11 cellular contexts compared by ENCODE assay signal in the genomic region with DNA sequence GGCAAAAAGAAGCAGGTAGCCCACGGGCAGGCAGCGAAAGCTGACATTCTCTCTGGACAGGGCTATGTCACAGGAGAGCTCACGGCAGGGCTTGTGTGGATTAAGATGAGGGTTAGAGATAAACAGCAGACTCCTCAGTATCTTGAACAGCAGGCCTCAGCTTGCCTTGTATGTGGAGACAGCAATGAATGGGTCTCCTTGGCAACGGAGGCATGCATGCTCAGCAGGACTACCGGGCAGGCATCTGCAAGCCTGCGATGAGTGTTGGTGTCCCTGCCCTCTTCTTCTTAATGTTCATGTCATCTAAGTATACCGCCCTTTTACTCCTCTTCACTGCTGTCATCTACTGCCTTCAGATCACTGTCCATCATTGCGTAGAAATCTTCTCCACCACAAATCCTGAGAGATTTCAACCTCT.
A peak's percentile ranks its signal among the peaks of the same experiment; 100 is the strongest.
DNase-seq lines count a peak whose midpoint lies in the region; ATAC-seq and TF ChIP-seq lines count a peak whose summit lies in the region.
"Had no signal": no experiment of that assay in that cellular context is flagged by ENCODE, and none has a peak within 500 bp of the region (broad histone marks: within the 10 kb centered on the region; RNA-seq: fewer than 3 reads in every experiment).

No MANE protein-coding gene starts in this region.

- no peak overlapping the region for H3K4me2 ChIP-seq in PC-9

- peaks cover 21% of the 10 kb centered on the region for H3K4me1 Mint-ChIP-seq in endothelial cell (ENCODE audit: unreplicated experiment)
- peaks cover 48% of the 10 kb centered on the region for H3K4me1 Mint-ChIP-seq in progenitor cell of endocrine pancreas (ENCODE audit: low read depth)

- POLR2A ChIA-PET in PC-9 (lab: Charles Lee; ENCODE audit: unreplicated experiment), result no interaction called here

- H3K27ac Mint-ChIP-seq in endothelial cell (ENCODE audit: unreplicated experiment) (peak overlapping the region; percentile 83), progenitor cell of endocrine pancreas (peak overlapping the region; percentile 44)

- TF ChIP-seq CTCF in endothelial cell (IDR thresholded peaks at IDR 0.05; ENCODE audit: unreplicated experiment) (no peak), progenitor cell of endocrine pancreas (IDR thresholded peaks at IDR 0.05; ENCODE audit: unreplicated experiment) (no peak), PC-9 (conservative IDR thresholded peaks at IDR 0.05) (no peak), body of pancreas (IDR thresholded peaks at IDR 0.05) (no peak)

- intact Hi-C loops in PC-9 (cut with micrococcal nuclease; ENCODE audit: unreplicated experiment) (loop anchor here (5.0 to 10.0 kb wide), 2 partner anchors 164 to 222 kb away; no protein-coding TSS in a partner anchor), body of pancreas (cut with DNase I) (no loop called here)

- 81 to 87% methylated on average over 8 of the region's 8 CpGs for WGBS in body of pancreas, 2 donors

- H3K27ac ChIP-seq in HUES6 (ENCODE audit: low read depth, low read length), result peak overlapping the region; percentile 43; the same call in 1 of the 2 replicates
- H3K27ac ChIP-seq in PC-9, result no peak overlapping the region
- peak overlapping the region in 1 of 4 donors; percentile 33 for H3K27ac ChIP-seq in body of pancreas
- H3K27ac ChIP-seq: left lung, right lobe of liver had no signal

- H3K4me1 ChIP-seq in HUES6 (ENCODE audit: control insufficient read depth, insufficient read depth, low read length) (peaks cover 51% of the 10 kb centered on the region), PC-9 (replicated peaks; ENCODE audit: insufficient read depth) (peaks cover 14% of the 10 kb centered on the region), body of pancreas (peaks cover 15% of the 10 kb centered on the region)
- H3K4me1 ChIP-seq: right lobe of liver had no signal

- H3K9me3 ChIP-seq in HUES6 (ENCODE audit: control insufficient read depth, insufficient read depth, low read depth, low read length) (no peaks in the 10 kb centered on the region), PC-9 (ENCODE audit: insufficient read depth, low read depth) (no peaks in the 10 kb centered on the region), body of pancreas (no peaks in the 10 kb centered on the region)
- H3K9me3 ChIP-seq: left lung, right lobe of liver had no signal

- ATAC-seq in GM21723 (IDR thresholded peaks at IDR 0.05; ENCODE audit: unreplicated experiment), result no peak
- ATAC-seq in body of pancreas, result no peak

- no peaks in the 10 kb centered on the region for H4K20me1 ChIP-seq in PC-9 (ENCODE audit: insufficient read depth)

- no peak overlapping the region for H2AFZ ChIP-seq in PC-9

- peak overlapping the region; percentile 55 for H3K9ac ChIP-seq in HUES6 (ENCODE audit: low read length)

- H3K9me3 Mint-ChIP-seq in endothelial cell (ENCODE audit: unreplicated experiment) (no peaks in the 10 kb centered on the region), progenitor cell of endocrine pancreas (ENCODE audit: low read depth) (peaks cover 2% of the 10 kb centered on the region)

- no TSS peak for BruUV-seq in PC-9 (replicated peaks; lab: Mats Ljungman, UMichigan)

- peaks cover 4% of the 10 kb centered on the region for H3K27me3 Mint-ChIP-seq in endothelial cell (ENCODE audit: unreplicated experiment)
- H3K27me3 Mint-ChIP-seq in progenitor cell of endocrine pancreas, result no peaks in the 10 kb centered on the region

- TF ChIP-seq POLR2A in body of pancreas (IDR thresholded peaks at IDR 0.05), result no peak

- H3K4me3 Mint-ChIP-seq in endothelial cell (ENCODE audit: unreplicated experiment), result no peak overlapping the region
- H3K4me3 Mint-ChIP-seq in progenitor cell of endocrine pancreas (ENCODE audit: low read depth), result no peak overlapping the region

- H3K36me3 Mint-ChIP-seq in endothelial cell (ENCODE audit: low read depth, unreplicated experiment) (no peaks in the 10 kb centered on the region), progenitor cell of endocrine pancreas (ENCODE audit: insufficient read depth) (no peaks in the 10 kb centered on the region)

- peaks cover 6% of the 10 kb centered on the region; the same call in 1 of the 2 replicates for H3F3A ChIP-seq in PC-9 (ENCODE audit: insufficient read depth, low read depth)

- CTCF ChIA-PET in PC-9 (lab: Charles Lee), result interaction anchor here (0.6 kb wide), 1 partner anchor 423 kb away, joined by 5 read pairs; no protein-coding TSS in a partner anchor

- no peaks in the 10 kb centered on the region for H3K27me3 ChIP-seq in HUES6 (ENCODE audit: control insufficient read depth, insufficient read depth, low read length)
- H3K27me3 ChIP-seq in PC-9 (ENCODE audit: insufficient read depth, low read depth), result no peaks in the 10 kb centered on the region
- H3K27me3 ChIP-seq in body of pancreas, result no peaks in the 10 kb centered on the region
- H3K27me3 ChIP-seq: left lung, right lobe of liver had no signal

- H3K36me3 ChIP-seq in HUES6 (ENCODE audit: control insufficient read depth, insufficient read depth, low read length), result no peaks in the 10 kb centered on the region
- H3K36me3 ChIP-seq in PC-9 (ENCODE audit: low read depth), result no peaks in the 10 kb centered on the region
- H3K36me3 ChIP-seq in body of pancreas (replicated peaks in 1 of 2; ENCODE audit: insufficient read depth in 1 of 2, low read depth in 2 of 2), result no peaks in the 10 kb centered on the region
- H3K36me3 ChIP-seq: left lung, right lobe of liver had no signal

- no peaks in the 10 kb centered on the region for H3K79me2 ChIP-seq in PC-9 (ENCODE audit: low read depth)

- no peaks in the 10 kb centered on the region for H3K9me2 ChIP-seq in PC-9 (ENCODE audit: insufficient read depth)

- H3K4me3 ChIP-seq in HUES6 (ENCODE audit: low read depth, low read length) (peak overlapping the region; percentile 3; the same call in 1 of the 2 replicates), PC-9 (no peak overlapping the region), body of pancreas (no peak overlapping the region)
- H3K4me3 ChIP-seq: left lung, right lobe of liver had no signal

- DNase-seq in NCI-H748 (lab: John Stamatoyannopoulos, UW; ENCODE audit: unreplicated experiment) (peak; percentile 92), endothelial cell (ENCODE audit: low spot score) (peak; percentile 17), progenitor cell of endocrine pancreas (ENCODE audit: low spot score, unreplicated experiment) (no peak), PC-9 (no peak), body of pancreas (no peak)
- DNase-seq: activated naive CD4-positive, alpha-beta T cell treated with Interleukin-2 at 50 U/mL for 16 hours; GDM1; left lung had no signal

Comparison
In these comparisons a context has a peak if more than half of its experiments do, and no peak if none do; other contexts are left out.
1. DNase-seq: peak in NCI-H748 (single experiment) and endothelial cell (single experiment); none in progenitor cell of endocrine pancreas (single experiment), PC-9 (0 of 2) and body of pancreas (0 of 4).